9 cellular contexts compared by ENCODE assay signal in the genomic region with DNA sequence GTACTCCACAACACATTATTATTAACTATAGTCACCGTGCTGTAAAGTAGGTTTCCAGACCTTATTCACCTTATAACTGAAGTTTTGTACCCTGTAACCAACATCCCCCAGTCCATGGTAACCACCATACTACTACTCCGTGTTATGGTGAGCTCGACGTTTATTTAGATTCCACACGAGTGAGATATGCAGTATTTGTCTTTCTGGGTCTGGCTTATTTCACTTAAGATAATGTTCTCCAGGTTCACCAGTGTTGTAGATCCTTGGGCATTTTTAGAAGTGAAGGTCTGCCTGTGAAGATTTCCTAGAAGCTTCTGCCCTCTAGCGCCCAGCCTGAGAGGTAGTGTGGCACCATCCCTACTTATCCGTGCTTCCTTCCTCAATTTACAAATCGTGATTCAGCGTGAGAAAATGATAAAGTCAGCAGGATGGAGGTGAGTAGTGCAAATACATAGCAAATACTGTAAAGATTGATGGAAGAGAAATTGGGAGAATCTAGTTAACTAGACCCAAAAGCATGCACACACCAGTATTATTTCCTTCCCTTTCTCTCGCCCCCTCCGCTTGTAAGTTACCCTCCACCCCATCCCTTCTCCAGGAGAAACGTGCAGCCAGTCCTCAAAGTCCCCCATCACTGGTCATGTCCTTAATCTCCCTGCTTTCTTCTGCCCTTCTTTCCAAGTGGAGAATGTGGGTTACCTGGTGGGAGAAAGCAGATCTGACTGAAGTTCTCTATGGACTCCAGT. TPM values are rescaled to one million over a fixed set of nuclear protein-coding genes. Genes with fewer than 3 reads are reported as not detected.
DNase-seq lines count a peak whose midpoint lies in the region; ATAC-seq and TF ChIP-seq lines count a peak whose summit lies in the region.
"Had no signal": no experiment of that assay in that cellular context is flagged by ENCODE, and none has a peak within 500 bp of the region (broad histone marks: within the 10 kb centered on the region; RNA-seq: fewer than 3 reads in every experiment).

No MANE protein-coding gene starts in this region.

- in situ Hi-C loops in Panc1 (cut with HindIII; ENCODE audit: low pct_unique_long_range_greater_than_20kb, low sequenced_read_pairs) (no loop called here), astrocyte of the cerebellum (cut with HindIII; ENCODE audit: low sequenced_read_pairs) (loop anchor here (25.0 kb wide), 1 partner anchor 228 kb away; no protein-coding TSS in a partner anchor)

- DNase-seq in NCI-H1436 (lab: John Stamatoyannopoulos, UW) (peak; percentile 25), NCI-H1436 treated with DMSO at 0.1 percent for 48 hours (lab: John Stamatoyannopoulos, UW) (no peak), Panc1 (ENCODE audit: low read depth, low spot score) (peak; percentile 36), astrocyte of the cerebellum (ENCODE audit: low read depth) (peak; percentile 49), iPS DF 6.9 (ENCODE audit: low read depth, low spot score) (peak; percentile 48), smooth muscle cell (lab: John Stamatoyannopoulos, UW; ENCODE audit: unreplicated experiment) (no peak), NCI-H146 (lab: John Stamatoyannopoulos, UW) (no peak)

- H3F3A ChIP-seq in smooth muscle cell (ENCODE audit: low read depth) = no peaks in the 10 kb centered on the region

- no peak overlapping the region for H2AFZ ChIP-seq in smooth muscle cell (ENCODE audit: low read depth)

- CTCF ChIA-PET in Panc1 (lab: Charles Lee) = no interaction called here

- POLR2A ChIA-PET in Panc1 (lab: Charles Lee) = no interaction called here

- no peaks in the 10 kb centered on the region for H3K36me3 ChIP-seq in Panc1 (ENCODE audit: control insufficient read depth, insufficient read depth, low read length)
- no peaks in the 10 kb centered on the region for H3K36me3 ChIP-seq in iPS DF 6.9 (ENCODE audit: control insufficient read depth, insufficient read depth, low read length)
- no peaks in the 10 kb centered on the region for H3K36me3 ChIP-seq in smooth muscle cell (ENCODE audit: low read depth)
- H3K36me3 ChIP-seq: BLaER1 treated with 17β-estradiol and CSF1 and Interleukin-3, amounts not matched to agents 10 nM and 100 nM had no signal

- no peak overlapping the region for H3K9ac ChIP-seq in smooth muscle cell (ENCODE audit: low read depth)
- H3K9ac ChIP-seq: BLaER1 treated with 17β-estradiol and CSF1 and Interleukin-3, amounts not matched to agents 10 nM and 100 nM had no signal

- H3K27me3 ChIP-seq in Panc1 (ENCODE audit: control insufficient read depth, insufficient read depth, low read length) = no peaks in the 10 kb centered on the region
- no peaks in the 10 kb centered on the region for H3K27me3 ChIP-seq in iPS DF 6.9 (ENCODE audit: control insufficient read depth, insufficient read depth, low read length)
- H3K27me3 ChIP-seq in smooth muscle cell (ENCODE audit: low read depth) = no peaks in the 10 kb centered on the region
- H3K27me3 ChIP-seq: BLaER1 treated with 17β-estradiol and CSF1 and Interleukin-3, amounts not matched to agents 10 nM and 100 nM had no signal

- no peaks in the 10 kb centered on the region for H3K9me3 ChIP-seq in Panc1 (ENCODE audit: control insufficient read depth, insufficient read depth, low read depth, low read length)
- no peaks in the 10 kb centered on the region for H3K9me3 ChIP-seq in iPS DF 6.9 (ENCODE audit: control insufficient read depth, insufficient read depth, low read length)
- H3K9me3 ChIP-seq in smooth muscle cell (replicated peaks; ENCODE audit: low read depth) = no peaks in the 10 kb centered on the region
- H3K9me3 ChIP-seq: BLaER1 treated with 17β-estradiol and CSF1 and Interleukin-3, amounts not matched to agents 10 nM and 100 nM had no signal

- H4K20me1 ChIP-seq in smooth muscle cell (ENCODE audit: low read depth) = no peaks in the 10 kb centered on the region
- H4K20me1 ChIP-seq: BLaER1 treated with 17β-estradiol and CSF1 and Interleukin-3, amounts not matched to agents 10 nM and 100 nM had no signal

- intact Hi-C loops in Panc1 (cut with micrococcal nuclease; ENCODE audit: unreplicated experiment) = loop anchor here (2.0 kb wide), 1 partner anchor 232 kb away; no protein-coding TSS in a partner anchor

- H3K4me3 ChIP-seq in Panc1 (ENCODE audit: low read depth in 2 of 2, low read length in 2 of 2) (no peak overlapping the region), astrocyte of the cerebellum (ENCODE audit: low read depth, low read length) (no peak overlapping the region), iPS DF 6.9 (ENCODE audit: low read length) (no peak overlapping the region), smooth muscle cell (no peak overlapping the region)
- H3K4me3 ChIP-seq: BLaER1 treated with 17β-estradiol and CSF1 and Interleukin-3, amounts not matched to agents 10 nM and 100 nM had no signal

- no peak overlapping the region for H3K4me2 ChIP-seq in smooth muscle cell

- no CpG with 5 or more reads among the region's 12 CpGs for WGBS in iPS DF 6.9 (ENCODE audit: insufficient coverage, insufficient read length)
- 27% methylated on average over 12 of the region's 12 CpGs for WGBS in smooth muscle cell (ENCODE audit: low lambda C conversion rate)

- peak; percentile 74 for ATAC-seq in HG03432 (IDR thresholded peaks at IDR 0.05; ENCODE audit: unreplicated experiment)
- peak; percentile 96 for ATAC-seq in Panc1

- BruUV-seq in Panc1 (replicated peaks; lab: Mats Ljungman, UMichigan) = no TSS peak

- TF ChIP-seq CTCF in Panc1 (IDR thresholded peaks at IDR 0.05) = peak; percentile 86
- TF ChIP-seq CTCF in astrocyte of the cerebellum (IDR thresholded peaks at IDR 0.05; ENCODE audit: low read depth, low read length, missing control alignments) = peak; percentile 84
- peak; percentile 56 for TF ChIP-seq CTCF in smooth muscle cell (IDR thresholded peaks at IDR 0.05; ENCODE audit: borderline replicate concordance, insufficient read depth, poor library complexity, severe bottlenecking)

- H3K79me2 ChIP-seq in smooth muscle cell (ENCODE audit: low read depth) = no peaks in the 10 kb centered on the region

- no peaks in the 10 kb centered on the region for H3K4me1 ChIP-seq in Panc1 (ENCODE audit: control insufficient read depth, insufficient read depth, low read length)
- H3K4me1 ChIP-seq in iPS DF 6.9 (ENCODE audit: control insufficient read depth, insufficient read depth, low read length) = no peaks in the 10 kb centered on the region
- H3K4me1 ChIP-seq in smooth muscle cell (ENCODE audit: low read depth) = no peaks in the 10 kb centered on the region

- H3K27ac ChIP-seq in Panc1 (ENCODE audit: low read length) (no peak overlapping the region), iPS DF 6.9 (ENCODE audit: low read length) (no peak overlapping the region), smooth muscle cell (ENCODE audit: low read depth) (no peak overlapping the region)
- H3K27ac ChIP-seq: BLaER1 treated with 17β-estradiol and CSF1 and Interleukin-3, amounts not matched to agents 10 nM and 100 nM had no signal

RNA-seq across cellular contexts. Expression of a gene that starts 36.0 kb away (rescaled TPM):
- total RNA-seq in Panc1 (2021; ENCODE audit: unreplicated experiment) = 0.36 TPM
- polyA plus RNA-seq in Panc1 (2012; ENCODE audit: insufficient read length) = 0.55 TPM
- total RNA-seq in smooth muscle cell = 2.8 and 4.3 TPM in 2 replicates
- polyA plus RNA-seq in smooth muscle cell = 0.86 and 0.89 TPM in 2 replicates

Comparison
In these comparisons a context has a peak if more than half of its experiments do, and no peak if none do; other contexts are left out.
1. DNase-seq: peak in NCI-H1436 (single experiment), Panc1 (single experiment), astrocyte of the cerebellum (single experiment) and iPS DF 6.9 (single experiment); none in NCI-H1436 treated with DMSO at 0.1 percent for 48 hours (single experiment), smooth muscle cell (single experiment) and NCI-H146 (single experiment).
2. Peak in every context shown above with its lines, with median percentiles within 50 percentile points of each other: CTCF ChIP-seq.